17 cellular contexts compared by ENCODE assay signal in the genomic region with DNA sequence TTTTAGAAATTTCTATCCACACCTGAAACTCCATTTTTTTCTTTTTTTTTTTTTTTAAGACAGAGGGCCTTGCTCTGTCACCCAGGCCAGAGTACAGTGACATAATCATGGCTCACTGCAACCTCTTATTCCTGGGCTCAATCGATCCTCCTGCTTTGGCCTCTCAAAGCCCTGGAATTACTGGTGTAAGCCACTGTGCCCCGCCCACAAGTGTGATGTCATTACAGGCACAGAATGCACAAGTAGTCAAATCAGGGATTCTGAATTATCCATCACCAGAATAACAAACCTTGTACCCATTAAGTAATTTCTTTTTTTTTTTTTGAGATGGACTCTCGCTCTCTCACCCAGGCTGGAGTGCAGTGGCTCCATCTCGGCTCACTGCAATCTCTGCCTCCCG. TPM values are rescaled to one million over a fixed set of nuclear protein-coding genes. Genes with fewer than 3 reads are reported as not detected.
DNase-seq lines count a peak whose midpoint lies in the region; ATAC-seq lines count a peak whose summit lies in the region.
"Had no signal": no experiment of that assay in that cellular context is flagged by ENCODE, and none has a peak within 500 bp of the region (broad histone marks: within the 10 kb centered on the region; RNA-seq: fewer than 3 reads in every experiment).

No MANE protein-coding gene starts in this region.

- no peaks in the 10 kb centered on the region for H3K9me3 ChIP-seq in CD4-positive, CD25-positive, alpha-beta regulatory T cell (ENCODE audit: control insufficient read depth in 2 of 2, low read length in 2 of 2)
- H3K9me3 ChIP-seq: gastroesophageal sphincter, suprapubic skin had no signal

- no peaks in the 10 kb centered on the region for H3K27me3 Mint-ChIP-seq in activated CD4-positive, alpha-beta memory T cell treated with anti-CD3 and anti-CD28 coated beads for 36 hours
- H3K27me3 Mint-ChIP-seq in activated CD4-positive, alpha-beta memory T cell treated with anti-CD3 and anti-CD28 coated beads, Interleukin-2, amount 10 ng/mL, durations not matched to agents 7 days and 5 days: no peaks in the 10 kb centered on the region
- H3K27me3 Mint-ChIP-seq in CD4-positive, CD25-positive, alpha-beta regulatory T cell: no peaks in the 10 kb centered on the region
- H3K27me3 Mint-ChIP-seq: activated naive CD4-positive, alpha-beta T cell treated with anti-CD3 and anti-CD28 coated beads, Interleukin-2, amount 50 U/mL, for 24 hours had no signal

- no peak overlapping the region for H3K27ac ChIP-seq in CD4-positive, CD25-positive, alpha-beta regulatory T cell (ENCODE audit: insufficient read depth, low read length, poor library complexity, severe bottlenecking)
- H3K27ac ChIP-seq: cardiac muscle cell, gastroesophageal sphincter, KMS-11, suprapubic skin had no signal

- no peak overlapping the region for H3K4me3 Mint-ChIP-seq in activated CD4-positive, alpha-beta memory T cell treated with anti-CD3 and anti-CD28 coated beads for 36 hours
- no peak overlapping the region for H3K4me3 Mint-ChIP-seq in activated CD4-positive, alpha-beta memory T cell treated with anti-CD3 and anti-CD28 coated beads, Interleukin-2, amount 10 ng/mL, durations not matched to agents 7 days and 5 days
- H3K4me3 Mint-ChIP-seq in CD4-positive, CD25-positive, alpha-beta regulatory T cell: peak overlapping the region; percentile 10 to 99 (median 96)

- intact Hi-C loops in activated CD4-positive, alpha-beta memory T cell treated with anti-CD3 and anti-CD28 coated beads for 36 hours (cut with micrococcal nuclease): no loop called here

- H3K9me3 Mint-ChIP-seq in activated CD4-positive, alpha-beta memory T cell treated with anti-CD3 and anti-CD28 coated beads for 36 hours: no peaks in the 10 kb centered on the region
- no peaks in the 10 kb centered on the region for H3K9me3 Mint-ChIP-seq in activated CD4-positive, alpha-beta memory T cell treated with anti-CD3 and anti-CD28 coated beads, Interleukin-2, amount 10 ng/mL, durations not matched to agents 7 days and 5 days
- H3K9me3 Mint-ChIP-seq in CD4-positive, CD25-positive, alpha-beta regulatory T cell: no peaks in the 10 kb centered on the region
- H3K9me3 Mint-ChIP-seq: activated naive CD4-positive, alpha-beta T cell treated with anti-CD3 and anti-CD28 coated beads, Interleukin-2, amount 50 U/mL, for 24 hours had no signal

- peak; percentile 55 for DNase-seq in activated CD4-positive, alpha-beta memory T cell treated with anti-CD3 and anti-CD28 coated beads for 36 hours
- no peak for DNase-seq in activated CD4-positive, alpha-beta memory T cell treated with anti-CD3 and anti-CD28 coated beads, Interleukin-2, amount 10 ng/mL, durations not matched to agents 7 days and 5 days
- DNase-seq in CD4-positive, CD25-positive, alpha-beta regulatory T cell: peak in 1 of 3 donors; percentile 13
- DNase-seq in SK-MEL-5 (ENCODE audit: low read depth, low spot score) (peak; percentile 43), iris pigment epithelial cell (ENCODE audit: low read depth) (peak; percentile 16), GF-D8 (lab: John Stamatoyannopoulos, UW) (no peak), HCEC 1CT (no peak)
- DNase-seq: DMS153, NCI-H1436 treated with DMSO at 0.1 percent for 48 hours, NCI-H526 treated with DMSO at 0.1 percent for 48 hours had no signal

- peaks cover 36% of the 10 kb centered on the region for H3K36me3 Mint-ChIP-seq in activated CD4-positive, alpha-beta memory T cell treated with anti-CD3 and anti-CD28 coated beads for 36 hours
- H3K36me3 Mint-ChIP-seq in activated CD4-positive, alpha-beta memory T cell treated with anti-CD3 and anti-CD28 coated beads, Interleukin-2, amount 10 ng/mL, durations not matched to agents 7 days and 5 days (ENCODE audit: low read depth): peaks cover 44% of the 10 kb centered on the region
- H3K36me3 Mint-ChIP-seq in CD4-positive, CD25-positive, alpha-beta regulatory T cell: peaks cover 29% of the 10 kb centered on the region

- H3K4me1 Mint-ChIP-seq in activated CD4-positive, alpha-beta memory T cell treated with anti-CD3 and anti-CD28 coated beads for 36 hours (ENCODE audit: low read depth): peaks cover 19% of the 10 kb centered on the region
- H3K4me1 Mint-ChIP-seq in activated CD4-positive, alpha-beta memory T cell treated with anti-CD3 and anti-CD28 coated beads, Interleukin-2, amount 10 ng/mL, durations not matched to agents 7 days and 5 days: peaks cover 20% of the 10 kb centered on the region
- peaks cover 8 to 27% (median 16%) of the 10 kb centered on the region in 4 donors for H3K4me1 Mint-ChIP-seq in CD4-positive, CD25-positive, alpha-beta regulatory T cell

- peaks cover 34% of the 10 kb centered on the region for H3K36me3 ChIP-seq in CD4-positive, CD25-positive, alpha-beta regulatory T cell (ENCODE audit: control insufficient read depth, insufficient read depth, low read length)

- peaks cover 9% of the 10 kb centered on the region for H3K4me1 ChIP-seq in CD4-positive, CD25-positive, alpha-beta regulatory T cell (ENCODE audit: control insufficient read depth, insufficient read depth, low read length, poor library complexity, severe bottlenecking)

- in situ Hi-C loops in SK-MEL-5 (cut with HindIII; ENCODE audit: low pct_unique_long_range_greater_than_20kb, low sequenced_read_pairs): no loop called here

- no peak overlapping the region for H3K4me3 ChIP-seq in CD4-positive, CD25-positive, alpha-beta regulatory T cell (ENCODE audit: low read depth, low read length)

- POLR2A ChIA-PET in activated CD4-positive, alpha-beta memory T cell treated with anti-CD3 and anti-CD28 coated beads for 36 hours (lab: Charles Lee): no interaction called here
- POLR2A ChIA-PET in activated CD4-positive, alpha-beta memory T cell treated with anti-CD3 and anti-CD28 coated beads, Interleukin-2, amount 10 ng/mL, durations not matched to agents 7 days and 5 days (lab: Charles Lee): no interaction called here

- no peaks in the 10 kb centered on the region for H3K27me3 ChIP-seq in CD4-positive, CD25-positive, alpha-beta regulatory T cell (ENCODE audit: control insufficient read depth, insufficient read depth, low read length)
- H3K27me3 ChIP-seq: gastroesophageal sphincter, suprapubic skin had no signal

- CTCF ChIA-PET in activated CD4-positive, alpha-beta memory T cell treated with anti-CD3 and anti-CD28 coated beads for 36 hours (lab: Charles Lee): interaction anchor here (1.8 kb wide), 1 partner anchor 171 kb away, joined by 5 read pairs; no protein-coding TSS in a partner anchor
- CTCF ChIA-PET in activated CD4-positive, alpha-beta memory T cell treated with anti-CD3 and anti-CD28 coated beads, Interleukin-2, amount 10 ng/mL, durations not matched to agents 7 days and 5 days (lab: Charles Lee): no interaction called here

- H3K27ac Mint-ChIP-seq in activated CD4-positive, alpha-beta memory T cell treated with anti-CD3 and anti-CD28 coated beads for 36 hours: no peak overlapping the region
- no peak overlapping the region for H3K27ac Mint-ChIP-seq in activated CD4-positive, alpha-beta memory T cell treated with anti-CD3 and anti-CD28 coated beads, Interleukin-2, amount 10 ng/mL, durations not matched to agents 7 days and 5 days
- peak overlapping the region in 1 of 3 donors; percentile 94 for H3K27ac Mint-ChIP-seq in CD4-positive, CD25-positive, alpha-beta regulatory T cell

- no peak for ATAC-seq in CD4-positive, CD25-positive, alpha-beta regulatory T cell (ENCODE audit: low read depth in 2 of 2)
- ATAC-seq in GM21529 (IDR thresholded peaks at IDR 0.05; ENCODE audit: unreplicated experiment): no peak
- ATAC-seq: gastroesophageal sphincter had no signal

RNA-seq across cellular contexts. Expression of a gene that starts 1.9 kb away (rescaled TPM):
- total RNA-seq in activated CD4-positive, alpha-beta memory T cell treated with anti-CD3 and anti-CD28 coated beads for 36 hours: 100 to 1,000 TPM; 251 to 259 TPM
- total RNA-seq in activated CD4-positive, alpha-beta memory T cell treated with anti-CD3 and anti-CD28 coated beads, Interleukin-2, amount 10 ng/mL, durations not matched to agents 7 days and 5 days: 100 to 1,000 TPM; 167 to 170 TPM
- total RNA-seq in CD4-positive, CD25-positive, alpha-beta regulatory T cell: 111 TPM
- polyA plus RNA-seq in CD4-positive, CD25-positive, alpha-beta regulatory T cell: 100 to 1,000 TPM; 181 to 234 (median 206) TPM
- total RNA-seq in SK-MEL-5 (2014; rRNA removed; shearing (Covaris generic)): 288 and 322 TPM in 2 replicates
- 291 and 341 TPM in 2 replicates for polyA plus RNA-seq in SK-MEL-5 (2015; cell fraction: cytosol; rRNA removed)
- 192 and 241 TPM in 2 replicates for polyA plus RNA-seq in SK-MEL-5 (2015; cell fraction: nucleus; rRNA removed)

RNA-seq across cellular contexts. Expression of a gene that starts 12.4 kb away (rescaled TPM):
- 1 to 10 TPM; 1.1 TPM for total RNA-seq in activated CD4-positive, alpha-beta memory T cell treated with anti-CD3 and anti-CD28 coated beads for 36 hours
- 1 to 10 TPM in 1 of 2 experiments, under 1 TPM in 1; 0.40 to 1.4 TPM for total RNA-seq in activated CD4-positive, alpha-beta memory T cell treated with anti-CD3 and anti-CD28 coated beads, Interleukin-2, amount 10 ng/mL, durations not matched to agents 7 days and 5 days
- 1.1 TPM for total RNA-seq in CD4-positive, CD25-positive, alpha-beta regulatory T cell
- polyA plus RNA-seq in CD4-positive, CD25-positive, alpha-beta regulatory T cell: not detected
- 0.26 and 2.0 TPM in 2 replicates for total RNA-seq in SK-MEL-5 (2014; rRNA removed; shearing (Covaris generic))
- 0.29 and 2.6 TPM in 2 replicates for polyA plus RNA-seq in SK-MEL-5 (2015; cell fraction: cytosol; rRNA removed)
- polyA plus RNA-seq in SK-MEL-5 (2015; cell fraction: nucleus; rRNA removed): 18.9 and 26.8 TPM in 2 replicates

RNA-seq across cellular contexts. Expression of a gene that starts 14.1 kb away (rescaled TPM):
- total RNA-seq in activated CD4-positive, alpha-beta memory T cell treated with anti-CD3 and anti-CD28 coated beads for 36 hours: under 1 TPM in 1 of 2 experiments, not detected in 1; 0.75 TPM
- not detected for total RNA-seq in activated CD4-positive, alpha-beta memory T cell treated with anti-CD3 and anti-CD28 coated beads, Interleukin-2, amount 10 ng/mL, durations not matched to agents 7 days and 5 days
- not detected for total RNA-seq in CD4-positive, CD25-positive, alpha-beta regulatory T cell
- polyA plus RNA-seq in CD4-positive, CD25-positive, alpha-beta regulatory T cell: not detected
- not detected in 2 replicates for total RNA-seq in SK-MEL-5 (2014; rRNA removed; shearing (Covaris generic))
- not detected in 2 replicates for polyA plus RNA-seq in SK-MEL-5 (2015; cell fraction: cytosol; rRNA removed)
- not detected in 2 replicates for polyA plus RNA-seq in SK-MEL-5 (2015; cell fraction: nucleus; rRNA removed)
- total RNA-seq: cardiac muscle cell, gastroesophageal sphincter, omental fat pad, suprapubic skin had no signal

RNA-seq across cellular contexts. Expression of a gene that starts 27.7 kb away (rescaled TPM):
- 10 to 100 TPM; 47.7 to 52.4 TPM for total RNA-seq in activated CD4-positive, alpha-beta memory T cell treated with anti-CD3 and anti-CD28 coated beads for 36 hours
- 10 to 100 TPM; 55.4 to 56.0 TPM for total RNA-seq in activated CD4-positive, alpha-beta memory T cell treated with anti-CD3 and anti-CD28 coated beads, Interleukin-2, amount 10 ng/mL, durations not matched to agents 7 days and 5 days
- total RNA-seq in CD4-positive, CD25-positive, alpha-beta regulatory T cell: 25.1 TPM
- polyA plus RNA-seq in CD4-positive, CD25-positive, alpha-beta regulatory T cell: 1 to 10 TPM; 3.2 to 6.7 (median 5.9) TPM
- total RNA-seq in SK-MEL-5 (2014; rRNA removed; shearing (Covaris generic)): 26.3 and 27.1 TPM in 2 replicates
- polyA plus RNA-seq in SK-MEL-5 (2015; cell fraction: cytosol; rRNA removed): 17.1 and 20.6 TPM in 2 replicates
- 394 and 458 TPM in 2 replicates for polyA plus RNA-seq in SK-MEL-5 (2015; cell fraction: nucleus; rRNA removed)

RNA-seq across cellular contexts. Expression of a gene that starts 43.9 kb away (rescaled TPM):
- total RNA-seq in activated CD4-positive, alpha-beta memory T cell treated with anti-CD3 and anti-CD28 coated beads for 36 hours: not detected
- not detected for total RNA-seq in activated CD4-positive, alpha-beta memory T cell treated with anti-CD3 and anti-CD28 coated beads, Interleukin-2, amount 10 ng/mL, durations not matched to agents 7 days and 5 days
- total RNA-seq in CD4-positive, CD25-positive, alpha-beta regulatory T cell: not detected
- polyA plus RNA-seq in CD4-positive, CD25-positive, alpha-beta regulatory T cell: not detected
- 14.9 and 18.8 TPM in 2 replicates for total RNA-seq in SK-MEL-5 (2014; rRNA removed; shearing (Covaris generic))
- polyA plus RNA-seq in SK-MEL-5 (2015; cell fraction: cytosol; rRNA removed): 14.1 and 17.6 TPM in 2 replicates
- 11.1 and 31.4 TPM in 2 replicates for polyA plus RNA-seq in SK-MEL-5 (2015; cell fraction: nucleus; rRNA removed)

Comparison
In these comparisons a context has a peak if more than half of its experiments do, and no peak if none do; other contexts are left out.
1. DNase-seq: peak in activated CD4-positive, alpha-beta memory T cell treated with anti-CD3 and anti-CD28 coated beads for 36 hours (single experiment), SK-MEL-5 (single experiment) and iris pigment epithelial cell (single experiment); none in activated CD4-positive, alpha-beta memory T cell treated with anti-CD3 and anti-CD28 coated beads, Interleukin-2, amount 10 ng/mL, durations not matched to agents 7 days and 5 days (single experiment), GF-D8 (single experiment) and HCEC 1CT (single experiment).
2. H3K4me3 Mint-ChIP-seq: peak in CD4-positive, CD25-positive, alpha-beta regulatory T cell (4 of 4); none in activated CD4-positive, alpha-beta memory T cell treated with anti-CD3 and anti-CD28 coated beads for 36 hours (single experiment) and activated CD4-positive, alpha-beta memory T cell treated with anti-CD3 and anti-CD28 coated beads, Interleukin-2, amount 10 ng/mL, durations not matched to agents 7 days and 5 days (single experiment).